ENCODE assay signal across 8 cellular contexts in genomic region chr1:8815582-8816285, GRCh38.
A peak's percentile ranks its signal among the peaks of the same experiment; 100 is the strongest.
DNase-seq lines count a peak whose midpoint lies in the region; ATAC-seq and TF ChIP-seq lines count a peak whose summit lies in the region.

No MANE protein-coding gene starts in this region.

- no peak for ATAC-seq in HG03565 (IDR thresholded peaks at IDR 0.05; ENCODE audit: unreplicated experiment)

- H3K4me3 ChIP-seq in AG10803 (ENCODE audit: low read length) (peak overlapping the region; percentile 88), HFF-Myc (replicated peaks; ENCODE audit: low read depth, low read length) (peak overlapping the region; percentile 88), WI38 (ENCODE audit: low read depth, low read length) (peak overlapping the region; percentile 74)

- peak; percentile 42 for DNase-seq in AG10803 (ENCODE audit: low read depth)
- DNase-seq in HFF-Myc (ENCODE audit: extremely low read depth, low read depth) = no peak
- DNase-seq in globus pallidus (ENCODE audit: low spot score) = peak; percentile 91
- peak; percentile 84 for DNase-seq in retina
- no peak for DNase-seq in central memory CD4-positive, alpha-beta T cell
- DNase-seq in COLO829 (ENCODE audit: low spot score) = no peak

- TF ChIP-seq CTCF in AG10803 (conservative IDR thresholded peaks at IDR 0.05; ENCODE audit: low read length) (no peak), HFF-Myc (IDR thresholded peaks at IDR 0.05; ENCODE audit: low read depth, low read length, missing control alignments) (no peak), WI38 (IDR thresholded peaks at IDR 0.05; ENCODE audit: low read depth, low read length) (no peak)

Comparison
In these comparisons a context has a peak if more than half of its experiments do, and no peak if none do; other contexts are left out.
1. DNase-seq: peak in AG10803 (single experiment), globus pallidus (single experiment) and retina (single experiment); none in HFF-Myc (single experiment), central memory CD4-positive, alpha-beta T cell (single experiment) and COLO829 (single experiment).
2. Peak in every context shown above with its lines, with median percentiles within 50 percentile points of each other: H3K4me3 ChIP-seq.